1 cellular context compared by ENCODE assay signal in the genomic region with DNA sequence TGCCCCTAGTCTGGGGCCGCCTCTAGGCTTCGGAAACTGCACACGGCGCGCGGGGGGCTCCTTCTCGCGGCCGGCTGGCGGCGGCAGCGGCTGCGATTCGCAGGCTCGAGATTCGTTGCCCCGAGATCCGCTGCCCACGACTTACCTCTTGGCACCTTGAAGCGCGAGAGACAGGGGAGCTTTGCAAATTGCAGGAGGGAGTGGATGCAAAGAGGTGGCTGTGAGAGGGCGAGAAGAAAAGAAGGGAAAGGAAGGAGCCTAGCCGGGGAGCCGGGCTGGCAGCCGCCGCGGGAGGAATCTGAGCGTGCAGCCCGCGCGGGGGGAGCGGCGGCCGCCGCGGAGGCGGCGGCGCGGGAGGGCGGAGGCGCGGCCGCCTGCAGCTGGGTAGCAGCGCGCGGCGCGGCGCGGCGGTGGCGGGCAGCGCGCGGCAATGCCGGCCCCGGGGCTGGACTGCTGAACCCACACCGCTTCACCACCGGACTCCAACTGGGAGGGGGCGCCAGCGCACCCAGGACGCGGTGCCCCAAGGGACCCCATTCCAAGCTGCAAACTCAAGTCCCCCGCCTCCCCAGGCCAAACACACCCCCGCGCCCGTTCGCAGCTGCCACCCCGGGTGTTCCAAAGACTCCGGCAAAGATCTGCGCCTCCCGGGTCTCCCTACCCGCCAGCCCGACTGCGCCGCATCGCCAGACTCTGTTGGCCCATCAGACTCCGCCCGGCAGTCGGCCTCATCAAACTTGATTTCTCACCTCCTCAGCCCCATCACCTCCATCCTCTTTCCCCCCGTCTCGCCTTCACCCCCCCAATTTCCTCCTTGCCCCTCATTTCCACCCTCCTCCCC.
TF ChIP-seq lines count a peak whose summit lies in the region.

No MANE protein-coding gene starts in this region.

TF ChIP-seq in K562, 482 proteins besides CTCF, POLR2A, EP300 and RAD21 (continued from another document and continues in another):
- TF ChIP-seq ETV6 (IDR thresholded peaks at IDR 0.05; ENCODE audit: borderline replicate concordance in 1 of 2, low read depth in 2 of 2, low read length in 1 of 2), result no peak
- TF ChIP-seq ETV6 (CRISPR knock-in tag; IDR thresholded peaks at IDR 0.05; ENCODE audit: borderline replicate concordance), result no peak
- peak; percentile 62 for TF ChIP-seq KDM5B (IDR thresholded peaks at IDR 0.05; ENCODE audit: insufficient replicate concordance, low read depth, low read length)
- no peak for TF ChIP-seq ZNF644 (tag; IDR thresholded peaks at IDR 0.05; ENCODE audit: low read depth)
- TF ChIP-seq SREBF1 (IDR thresholded peaks at IDR 0.05; ENCODE audit: borderline replicate concordance, low read depth, low read length), result no peak
- TF ChIP-seq, protein P1, sequence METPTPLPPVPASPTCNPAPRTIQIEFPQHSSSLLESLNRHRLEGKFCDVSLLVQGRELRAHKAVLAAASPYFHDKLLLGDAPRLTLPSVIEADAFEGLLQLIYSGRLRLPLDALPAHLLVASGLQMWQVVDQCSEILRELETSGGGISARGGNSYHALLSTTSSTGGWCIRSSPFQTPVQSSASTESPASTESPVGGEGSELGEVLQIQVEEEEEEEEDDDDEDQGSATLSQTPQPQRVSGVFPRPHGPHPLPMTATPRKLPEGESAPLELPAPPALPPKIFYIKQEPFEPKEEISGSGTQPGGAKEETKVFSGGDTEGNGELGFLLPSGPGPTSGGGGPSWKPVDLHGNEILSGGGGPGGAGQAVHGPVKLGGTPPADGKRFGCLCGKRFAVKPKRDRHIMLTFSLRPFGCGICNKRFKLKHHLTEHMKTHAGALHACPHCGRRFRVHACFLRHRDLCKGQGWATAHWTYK (CRISPR knock-in tag; IDR thresholded peaks at IDR 0.05), result no peak
- TF ChIP-seq, protein P2, sequence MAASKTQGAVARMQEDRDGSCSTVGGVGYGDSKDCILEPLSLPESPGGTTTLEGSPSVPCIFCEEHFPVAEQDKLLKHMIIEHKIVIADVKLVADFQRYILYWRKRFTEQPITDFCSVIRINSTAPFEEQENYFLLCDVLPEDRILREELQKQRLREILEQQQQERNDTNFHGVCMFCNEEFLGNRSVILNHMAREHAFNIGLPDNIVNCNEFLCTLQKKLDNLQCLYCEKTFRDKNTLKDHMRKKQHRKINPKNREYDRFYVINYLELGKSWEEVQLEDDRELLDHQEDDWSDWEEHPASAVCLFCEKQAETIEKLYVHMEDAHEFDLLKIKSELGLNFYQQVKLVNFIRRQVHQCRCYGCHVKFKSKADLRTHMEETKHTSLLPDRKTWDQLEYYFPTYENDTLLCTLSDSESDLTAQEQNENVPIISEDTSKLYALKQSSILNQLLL (CRISPR knock-in tag; IDR thresholded peaks at IDR 0.05; ENCODE audit: borderline replicate concordance), result no peak
- TF ChIP-seq SMARCB1 (IDR thresholded peaks at IDR 0.05; ENCODE audit: insufficient read length, low read depth), result no peak
- TF ChIP-seq, protein P3, sequence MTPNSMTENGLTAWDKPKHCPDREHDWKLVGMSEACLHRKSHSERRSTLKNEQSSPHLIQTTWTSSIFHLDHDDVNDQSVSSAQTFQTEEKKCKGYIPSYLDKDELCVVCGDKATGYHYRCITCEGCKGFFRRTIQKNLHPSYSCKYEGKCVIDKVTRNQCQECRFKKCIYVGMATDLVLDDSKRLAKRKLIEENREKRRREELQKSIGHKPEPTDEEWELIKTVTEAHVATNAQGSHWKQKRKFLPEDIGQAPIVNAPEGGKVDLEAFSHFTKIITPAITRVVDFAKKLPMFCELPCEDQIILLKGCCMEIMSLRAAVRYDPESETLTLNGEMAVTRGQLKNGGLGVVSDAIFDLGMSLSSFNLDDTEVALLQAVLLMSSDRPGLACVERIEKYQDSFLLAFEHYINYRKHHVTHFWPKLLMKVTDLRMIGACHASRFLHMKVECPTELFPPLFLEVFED (CRISPR knock-in tag; conservative IDR thresholded peaks at IDR 0.05), result peak; percentile 72
- no peak for TF ChIP-seq TARDBP (IDR thresholded peaks at IDR 0.05)
- TF ChIP-seq ARNT (IDR thresholded peaks at IDR 0.05), result no peak
- TF ChIP-seq SNRNP70 (optimal IDR thresholded peaks at IDR 0.05; ENCODE audit: low read depth, low read length), result no peak
- TF ChIP-seq, protein P4, sequence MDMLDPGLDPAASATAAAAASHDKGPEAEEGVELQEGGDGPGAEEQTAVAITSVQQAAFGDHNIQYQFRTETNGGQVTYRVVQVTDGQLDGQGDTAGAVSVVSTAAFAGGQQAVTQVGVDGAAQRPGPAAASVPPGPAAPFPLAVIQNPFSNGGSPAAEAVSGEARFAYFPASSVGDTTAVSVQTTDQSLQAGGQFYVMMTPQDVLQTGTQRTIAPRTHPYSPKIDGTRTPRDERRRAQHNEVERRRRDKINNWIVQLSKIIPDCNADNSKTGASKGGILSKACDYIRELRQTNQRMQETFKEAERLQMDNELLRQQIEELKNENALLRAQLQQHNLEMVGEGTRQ (CRISPR knock-in tag; IDR thresholded peaks at IDR 0.05), result no peak
- TF ChIP-seq HDAC3 (IDR thresholded peaks at IDR 0.05; ENCODE audit: borderline replicate concordance, partially characterized antibody), result no peak
- TF ChIP-seq, protein P5, sequence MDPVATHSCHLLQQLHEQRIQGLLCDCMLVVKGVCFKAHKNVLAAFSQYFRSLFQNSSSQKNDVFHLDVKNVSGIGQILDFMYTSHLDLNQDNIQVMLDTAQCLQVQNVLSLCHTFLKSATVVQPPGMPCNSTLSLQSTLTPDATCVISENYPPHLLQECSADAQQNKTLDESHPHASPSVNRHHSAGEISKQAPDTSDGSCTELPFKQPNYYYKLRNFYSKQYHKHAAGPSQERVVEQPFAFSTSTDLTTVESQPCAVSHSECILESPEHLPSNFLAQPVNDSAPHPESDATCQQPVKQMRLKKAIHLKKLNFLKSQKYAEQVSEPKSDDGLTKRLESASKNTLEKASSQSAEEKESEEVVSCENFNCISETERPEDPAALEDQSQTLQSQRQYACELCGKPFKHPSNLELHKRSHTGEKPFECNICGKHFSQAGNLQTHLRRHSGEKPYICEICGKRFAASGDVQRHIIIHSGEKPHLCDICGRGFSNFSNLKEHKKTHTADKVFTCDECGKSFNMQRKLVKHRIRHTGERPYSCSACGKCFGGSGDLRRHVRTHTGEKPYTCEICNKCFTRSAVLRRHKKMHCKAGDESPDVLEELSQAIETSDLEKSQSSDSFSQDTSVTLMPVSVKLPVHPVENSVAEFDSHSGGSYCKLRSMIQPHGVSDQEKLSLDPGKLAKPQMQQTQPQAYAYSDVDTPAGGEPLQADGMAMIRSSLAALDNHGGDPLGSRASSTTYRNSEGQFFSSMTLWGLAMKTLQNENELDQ (CRISPR knock-in tag; IDR thresholded peaks at IDR 0.05; ENCODE audit: borderline replicate concordance), result no peak
- TF ChIP-seq XRCC3 (IDR thresholded peaks at IDR 0.05), result no peak
- 0 out of 2 replicates have a peak, but pooled peaks have one; percentile 24 for TF ChIP-seq ATF7 (IDR thresholded peaks at IDR 0.05)
- no peak for TF ChIP-seq HDGF (IDR thresholded peaks at IDR 0.05)
- TF ChIP-seq FOXA3 (CRISPR knock-in tag; conservative IDR thresholded peaks at IDR 0.05 in 1 of 2, IDR thresholded peaks at IDR 0.05 in 1 of 2), result no peak
- no peak for TF ChIP-seq CAMTA2 (CRISPR knock-in tag; conservative IDR thresholded peaks at IDR 0.05)
- no peak for TF ChIP-seq NR3C1 (CRISPR knock-in tag; IDR thresholded peaks at IDR 0.05)
- TF ChIP-seq OTX1 (CRISPR knock-in tag; IDR thresholded peaks at IDR 0.05), result peak; percentile 65; the same call in 1 of the 2 replicates
- no peak for TF ChIP-seq ZFX (CRISPR knock-in tag; IDR thresholded peaks at IDR 0.05)
- no peak for TF ChIP-seq EWSR1 (IDR thresholded peaks at IDR 0.05; ENCODE audit: borderline replicate concordance, low read depth, partially characterized antibody)
- no peak for TF ChIP-seq NFRKB (IDR thresholded peaks at IDR 0.05; ENCODE audit: low read depth)
- TF ChIP-seq ZC3H4 (CRISPR knock-in tag; IDR thresholded peaks at IDR 0.05; ENCODE audit: borderline replicate concordance), result no peak
- TF ChIP-seq, protein P6, sequence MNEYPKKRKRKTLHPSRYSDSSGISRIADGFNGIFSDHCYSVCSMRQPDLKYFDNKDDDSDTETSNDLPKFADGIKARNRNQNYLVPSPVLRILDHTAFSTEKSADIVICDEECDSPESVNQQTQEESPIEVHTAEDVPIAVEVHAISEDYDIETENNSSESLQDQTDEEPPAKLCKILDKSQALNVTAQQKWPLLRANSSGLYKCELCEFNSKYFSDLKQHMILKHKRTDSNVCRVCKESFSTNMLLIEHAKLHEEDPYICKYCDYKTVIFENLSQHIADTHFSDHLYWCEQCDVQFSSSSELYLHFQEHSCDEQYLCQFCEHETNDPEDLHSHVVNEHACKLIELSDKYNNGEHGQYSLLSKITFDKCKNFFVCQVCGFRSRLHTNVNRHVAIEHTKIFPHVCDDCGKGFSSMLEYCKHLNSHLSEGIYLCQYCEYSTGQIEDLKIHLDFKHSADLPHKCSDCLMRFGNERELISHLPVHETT (CRISPR knock-in tag; conservative IDR thresholded peaks at IDR 0.05 in 1 of 2, IDR thresholded peaks at IDR 0.05 in 1 of 2), result peak in 1 of 2 experiments; percentile 46; a peak in 1 of 4 replicates
- TF ChIP-seq, protein P7, sequence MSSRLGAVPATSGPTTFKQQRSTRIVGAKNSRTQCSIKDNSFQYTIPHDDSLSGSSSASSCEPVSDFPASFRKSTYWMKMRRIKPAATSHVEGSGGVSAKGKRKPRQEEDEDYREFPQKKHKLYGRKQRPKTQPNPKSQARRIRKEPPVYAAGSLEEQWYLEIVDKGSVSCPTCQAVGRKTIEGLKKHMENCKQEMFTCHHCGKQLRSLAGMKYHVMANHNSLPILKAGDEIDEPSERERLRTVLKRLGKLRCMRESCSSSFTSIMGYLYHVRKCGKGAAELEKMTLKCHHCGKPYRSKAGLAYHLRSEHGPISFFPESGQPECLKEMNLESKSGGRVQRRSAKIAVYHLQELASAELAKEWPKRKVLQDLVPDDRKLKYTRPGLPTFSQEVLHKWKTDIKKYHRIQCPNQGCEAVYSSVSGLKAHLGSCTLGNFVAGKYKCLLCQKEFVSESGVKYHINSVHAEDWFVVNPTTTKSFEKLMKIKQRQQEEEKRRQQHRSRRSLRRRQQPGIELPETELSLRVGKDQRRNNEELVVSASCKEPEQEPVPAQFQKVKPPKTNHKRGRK (tag; IDR thresholded peaks at IDR 0.05), result no peak
- no peak for TF ChIP-seq GATAD2A (IDR thresholded peaks at IDR 0.05)
- peak; percentile 58; the same call in 1 of the 2 replicates for TF ChIP-seq E2F3 (CRISPR knock-in tag; IDR thresholded peaks at IDR 0.05)
- no peak for TF ChIP-seq STAT5A (IDR thresholded peaks at IDR 0.05; ENCODE audit: borderline replicate concordance, low read length)
- no peak for TF ChIP-seq SRSF1 (IDR thresholded peaks at IDR 0.05; ENCODE audit: low read depth, low read length)
- TF ChIP-seq GATAD2B (IDR thresholded peaks at IDR 0.05; ENCODE audit: borderline replicate concordance), result 0 out of 2 replicates have a peak, but pooled peaks have one; percentile 32
- no peak; the same call in 1 of the 2 replicates for TF ChIP-seq FOXP1 (CRISPR knock-in tag; IDR thresholded peaks at IDR 0.05)
- TF ChIP-seq SIRT6 (IDR thresholded peaks at IDR 0.05; ENCODE audit: low read depth, low read length), result no peak
- TF ChIP-seq, protein P8, sequence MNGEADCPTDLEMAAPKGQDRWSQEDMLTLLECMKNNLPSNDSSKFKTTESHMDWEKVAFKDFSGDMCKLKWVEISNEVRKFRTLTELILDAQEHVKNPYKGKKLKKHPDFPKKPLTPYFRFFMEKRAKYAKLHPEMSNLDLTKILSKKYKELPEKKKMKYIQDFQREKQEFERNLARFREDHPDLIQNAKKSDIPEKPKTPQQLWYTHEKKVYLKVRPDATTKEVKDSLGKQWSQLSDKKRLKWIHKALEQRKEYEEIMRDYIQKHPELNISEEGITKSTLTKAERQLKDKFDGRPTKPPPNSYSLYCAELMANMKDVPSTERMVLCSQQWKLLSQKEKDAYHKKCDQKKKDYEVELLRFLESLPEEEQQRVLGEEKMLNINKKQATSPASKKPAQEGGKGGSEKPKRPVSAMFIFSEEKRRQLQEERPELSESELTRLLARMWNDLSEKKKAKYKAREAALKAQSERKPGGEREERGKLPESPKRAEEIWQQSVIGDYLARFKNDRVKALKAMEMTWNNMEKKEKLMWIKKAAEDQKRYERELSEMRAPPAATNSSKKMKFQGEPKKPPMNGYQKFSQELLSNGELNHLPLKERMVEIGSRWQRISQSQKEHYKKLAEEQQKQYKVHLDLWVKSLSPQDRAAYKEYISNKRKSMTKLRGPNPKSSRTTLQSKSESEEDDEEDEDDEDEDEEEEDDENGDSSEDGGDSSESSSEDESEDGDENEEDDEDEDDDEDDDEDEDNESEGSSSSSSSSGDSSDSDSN (IDR thresholded peaks at IDR 0.05; ENCODE audit: borderline replicate concordance in 1 of 2, low read depth in 2 of 2, low read length in 2 of 2), result 0 out of 4 replicates have a peak, but pooled peaks of 1 of the 2 experiments have one; percentile 25
- TF ChIP-seq CHD4 (IDR thresholded peaks at IDR 0.05; ENCODE audit: insufficient read depth, insufficient replicate concordance, low read depth, low read length, poor library complexity, severe bottlenecking), result no peak
- peak; percentile 81 for TF ChIP-seq HMGN3 (IDR thresholded peaks at IDR 0.05; ENCODE audit: borderline replicate concordance, extremely low read depth, insufficient read length, low read depth, low read length)
- no peak for TF ChIP-seq CC2D1A (IDR thresholded peaks at IDR 0.05)
- TF ChIP-seq RBFOX2 (IDR thresholded peaks at IDR 0.05; ENCODE audit: low read depth, low read length), result no peak
- no peak for TF ChIP-seq ZNF408 (CRISPR knock-in tag; IDR thresholded peaks at IDR 0.05; ENCODE audit: low read depth)
- 0 out of 2 replicates have a peak, but pooled peaks have one; percentile 38 for TF ChIP-seq SMAD3 (CRISPR knock-in tag; conservative IDR thresholded peaks at IDR 0.05)
- TF ChIP-seq ZNF3 (CRISPR knock-in tag; IDR thresholded peaks at IDR 0.05), result no peak
- TF ChIP-seq NR2C1 (IDR thresholded peaks at IDR 0.05), result no peak
- no peak for TF ChIP-seq NR2C1 (tag; IDR thresholded peaks at IDR 0.05)
- TF ChIP-seq ZSCAN32 (CRISPR knock-in tag; IDR thresholded peaks at IDR 0.05), result no peak
